In genomic region chr5:1860949-1861348, GRCh38 we compare ENCODE assay signal across 23 cellular contexts. TPM values are rescaled to one million over a fixed set of nuclear protein-coding genes. Genes with fewer than 3 reads are reported as not detected.
"Had no signal": no experiment of that assay in that cellular context is flagged by ENCODE, and none has a peak within 500 bp of the region (broad histone marks: within the 10 kb centered on the region; RNA-seq: fewer than 3 reads in every experiment).

No MANE protein-coding gene starts in this region.

- H3K9me3 ChIP-seq: mucosa of descending colon, thoracic aorta had no signal

- H3K4me3 ChIP-seq: mucosa of descending colon, thoracic aorta had no signal

- H3K36me3 ChIP-seq: thoracic aorta had no signal

- DNase-seq: activated CD4-positive, alpha-beta T cell treated with anti-CD3 and anti-CD28 coated beads for 36 hours; activated CD4-positive, alpha-beta T cell treated with anti-CD3 and anti-CD28 coated beads, Interleukin-2, amount 50 U/mL, for 4 hours; activated CD8-positive, alpha-beta memory T cell treated with anti-CD3 and anti-CD28 coated beads for 24 hours; activated CD8-positive, alpha-beta memory T cell treated with anti-CD3 and anti-CD28 coated beads, Interleukin-2, amount 50 U/mL, for 4 hours; activated naive CD4-positive, alpha-beta T cell treated with Interleukin-2 at 50 U/mL for 16 hours; activated naive CD8-positive, alpha-beta T cell treated with anti-CD3 and anti-CD28 coated beads for 36 hours; activated T-cell treated with anti-CD3 and anti-CD28 coated beads, Interleukin-2, amount 50 U/mL, for 24 hours; effector CD4-positive, alpha-beta T cell; erythroblast; foreskin fibroblast; mesenchymal stem cell; mucosa of descending colon; nephron progenitor cell; stimulated activated CD4-positive, alpha-beta T cell treated with anti-CD3 and anti-CD28 coated beads, Interleukin-2, amount 100 ng/mL, for 48 hours; stimulated activated CD8-positive, alpha-beta memory T cell treated with anti-CD3 and anti-CD28 coated beads, Interleukin-4, amount 100 ng/mL, for 48 hours; stimulated activated naive B cell treated with anti-CD40 and anti-IgM and Interleukin-4, amounts not matched to agents 10 μg/mL and 1 μg/mL and 100 μg/mL, for 72 hours; T1000 had no signal

- H3K27ac ChIP-seq: thoracic aorta had no signal

- ATAC-seq: activated CD4-positive, alpha-beta T cell treated with anti-CD3 and anti-CD28 coated beads for 36 hours; mucosa of descending colon; stimulated activated naive B cell treated with anti-CD40 and anti-IgM and Interleukin-4, amounts not matched to agents 10 μg/mL and 1 μg/mL and 100 μg/mL, for 72 hours; WTC11 had no signal

RNA-seq across cellular contexts. Expression of gene IRX4, which starts 21.8 kb away (rescaled TPM):
- total RNA-seq: activated CD4-positive, alpha-beta T cell treated with anti-CD3 and anti-CD28 coated beads for 36 hours; activated naive CD8-positive, alpha-beta T cell treated with anti-CD3 and anti-CD28 coated beads for 36 hours; activated T-helper 2 cell treated with anti-CD3 and anti-CD28 coated beads, Interferon-gamma antibody, Interleukin-2, Interleukin-4, amounts not matched to agents 10 μg/mL and 5 μg/mL and 100 μg/mL, durations not matched to agents 14 hours and 24 hours and 36 hours; fibroblast of lung; glomerular endothelial cell; mucosa of descending colon; renal cortical epithelial cell; thoracic aorta had no signal
